2 cellular contexts compared by ENCODE assay signal in genomic region chr22:40218723-40219294, GRCh38.
A peak's percentile ranks its signal among the peaks of the same experiment; 100 is the strongest.
TF ChIP-seq lines count a peak whose summit lies in the region.

No MANE protein-coding gene starts in this region.

TF ChIP-seq in GM23338, 12 proteins besides CTCF, POLR2A, EP300 and RAD21 (continued from another document):
- TF ChIP-seq REST (IDR thresholded peaks at IDR 0.05; ENCODE audit: unreplicated experiment): no peak
- TF ChIP-seq STAT1 (IDR thresholded peaks at IDR 0.05; ENCODE audit: unreplicated experiment): no peak
- TF ChIP-seq ZNF114 (CRISPR knock-in tag; IDR thresholded peaks at IDR 0.05): no peak
- TF ChIP-seq EZH2 (IDR thresholded peaks at IDR 0.05; ENCODE audit: low read depth, unreplicated experiment): no peak
- no peak for TF ChIP-seq ZNF462 (CRISPR knock-in tag; IDR thresholded peaks at IDR 0.05)
- TF ChIP-seq EZH2phosphoT487 (IDR thresholded peaks at IDR 0.05; ENCODE audit: unreplicated experiment): no peak
- TF ChIP-seq POLR2AphosphoS5 (IDR thresholded peaks at IDR 0.05; ENCODE audit: low read depth): no peak
- no peak for TF ChIP-seq ZNF331 (CRISPR knock-in tag; IDR thresholded peaks at IDR 0.05; ENCODE audit: low read depth)
- no peak for TF ChIP-seq ETS1 (IDR thresholded peaks at IDR 0.05)
- no peak for TF ChIP-seq CREB1 (CRISPR knock-in tag; IDR thresholded peaks at IDR 0.05; ENCODE audit: low read depth)
- TF ChIP-seq NANOG (IDR thresholded peaks at IDR 0.05; ENCODE audit: borderline replicate concordance): no peak

TF ChIP-seq in K562, 482 proteins besides CTCF, POLR2A, EP300 and RAD21 (continued from another document):
- TF ChIP-seq ZBTB40 (IDR thresholded peaks at IDR 0.05) (no peak), ZBTB40 (CRISPR knock-in tag; IDR thresholded peaks at IDR 0.05) (no peak), ATF3 (IDR thresholded peaks at IDR 0.05) (0 out of 2 replicates have a peak, but pooled peaks have one; percentile 15), ATF3 (CRISPR knock-in tag; conservative IDR thresholded peaks at IDR 0.05) (no peak), HINFP (tag; conservative IDR thresholded peaks at IDR 0.05; ENCODE audit: low read depth) (no peak)
TF ChIP-seq in K562: peak in this region for 1.
